Comparison of ENCODE assay signal across 19 cellular contexts in genomic region chr17:79627766-79628690, GRCh38. TPM values are rescaled to one million over a fixed set of nuclear protein-coding genes. Genes with fewer than 3 reads are reported as not detected.
A peak's percentile ranks its signal among the peaks of the same experiment; 100 is the strongest.
DNase-seq lines count a peak whose midpoint lies in the region; TF ChIP-seq lines count a peak whose summit lies in the region.
"Had no signal": no experiment of that assay in that cellular context is flagged by ENCODE, and none has a peak within 500 bp of the region (broad histone marks: within the 10 kb centered on the region; RNA-seq: fewer than 3 reads in every experiment).

No MANE protein-coding gene starts in this region.

- H3K4me3 ChIP-seq in sigmoid colon = no peak overlapping the region
- no peak overlapping the region for H3K4me3 ChIP-seq in BE2C (ENCODE audit: low read depth, low read length)
- H3K4me3 ChIP-seq: ascending aorta; BLaER1 treated with 17β-estradiol and CSF1 and Interleukin-3, amounts not matched to agents 10 nM and 100 nM; colonic mucosa; GM23338 had no signal

- no peaks in the 10 kb centered on the region for H3K9me3 ChIP-seq in sigmoid colon
- no peaks in the 10 kb centered on the region for H3K9me3 ChIP-seq in BE2C
- H3K9me3 ChIP-seq: ascending aorta; BLaER1 treated with 17β-estradiol and CSF1 and Interleukin-3, amounts not matched to agents 10 nM and 100 nM; colonic mucosa had no signal

- H3K4me1 ChIP-seq in sigmoid colon (peaks cover 0 to 5% (median 0%) of the 10 kb centered on the region in 4 donors), BE2C (no peaks in the 10 kb centered on the region)
- H3K4me1 ChIP-seq: ascending aorta; BLaER1 treated with 17β-estradiol and CSF1 and Interleukin-3, amounts not matched to agents 10 nM and 100 nM; colonic mucosa had no signal

- DNase-seq in D341Med (ENCODE audit: low spot score) (peak; percentile 38), islet precursor cell (peak; percentile 52), sigmoid colon (peak; percentile 41), EL (no peak), T-helper 1 cell (no peak), BE2C (no peak)
- DNase-seq: activated CD4-positive, alpha-beta T cell treated with anti-CD3 and anti-CD28 coated beads for 48 hours; colonic mucosa; DMS53; erythroblast; Kasumi-1; kidney glomerular epithelial cell; NCI-H1417; SHP77 had no signal

- intact Hi-C loops in sigmoid colon (cut with DNase I) = no loop called here

- no peak for TF ChIP-seq EP300 in sigmoid colon (IDR thresholded peaks at IDR 0.05)

- peaks cover 0 to 16% (median 0%) of the 10 kb centered on the region in 4 donors for H3K36me3 ChIP-seq in sigmoid colon
- no peaks in the 10 kb centered on the region for H3K36me3 ChIP-seq in BE2C
- H3K36me3 ChIP-seq: ascending aorta; BLaER1 treated with 17β-estradiol and CSF1 and Interleukin-3, amounts not matched to agents 10 nM and 100 nM; colonic mucosa had no signal

- H3K27me3 ChIP-seq in sigmoid colon = no peaks in the 10 kb centered on the region
- peaks cover 57% of the 10 kb centered on the region for H3K27me3 ChIP-seq in BE2C
- H3K27me3 ChIP-seq: ascending aorta; BLaER1 treated with 17β-estradiol and CSF1 and Interleukin-3, amounts not matched to agents 10 nM and 100 nM; colonic mucosa had no signal

- TF ChIP-seq CTCF in VCaP (conservative IDR thresholded peaks at IDR 0.05) (no peak), sigmoid colon (IDR thresholded peaks at IDR 0.05) (no peak), BE2C (IDR thresholded peaks at IDR 0.05; ENCODE audit: low read depth, low read length) (no peak)

- H3K27ac ChIP-seq in VCaP (peak overlapping the region; percentile 65; the same call in 1 of the 2 replicates), sigmoid colon (no peak overlapping the region)
- H3K27ac ChIP-seq: ascending aorta; BLaER1 treated with 17β-estradiol and CSF1 and Interleukin-3, amounts not matched to agents 10 nM and 100 nM; colonic mucosa had no signal

- 84 to 85% methylated on average over 20 of the region's 20 CpGs for WGBS in sigmoid colon, 2 donors

- no peak for TF ChIP-seq POLR2A in sigmoid colon (IDR thresholded peaks at IDR 0.05)

RNA-seq across cellular contexts. Expression of gene RBFOX3, which starts 17.2 kb away (rescaled TPM):
- total RNA-seq in sigmoid colon = 10 to 100 TPM; 30.1 to 82.9 (median 49.5) TPM
- polyA plus RNA-seq in sigmoid colon = 1 to 10 TPM in 2 of 3 donors, not detected in 1; 1.2 to 2.4 TPM
- polyA plus RNA-seq in BE2C (2012; ENCODE audit: insufficient read depth, insufficient read length, low read depth) = 0.25 TPM
- total RNA-seq: ascending aorta; T-helper 2 cell treated with Interferon-gamma antibody and Interleukin-4, amounts not matched to agents 100 ng/mL and 5 ng/mL, for 36 hours had no signal

Comparison
In these comparisons a context has a peak if more than half of its experiments do, and no peak if none do; other contexts are left out.
1. DNase-seq: peak in D341Med (single experiment), islet precursor cell (single experiment) and sigmoid colon (single experiment); none in EL (single experiment), T-helper 1 cell (0 of 5) and BE2C (single experiment).